Comparison of ENCODE assay signal across 23 cellular contexts in the genomic region with DNA sequence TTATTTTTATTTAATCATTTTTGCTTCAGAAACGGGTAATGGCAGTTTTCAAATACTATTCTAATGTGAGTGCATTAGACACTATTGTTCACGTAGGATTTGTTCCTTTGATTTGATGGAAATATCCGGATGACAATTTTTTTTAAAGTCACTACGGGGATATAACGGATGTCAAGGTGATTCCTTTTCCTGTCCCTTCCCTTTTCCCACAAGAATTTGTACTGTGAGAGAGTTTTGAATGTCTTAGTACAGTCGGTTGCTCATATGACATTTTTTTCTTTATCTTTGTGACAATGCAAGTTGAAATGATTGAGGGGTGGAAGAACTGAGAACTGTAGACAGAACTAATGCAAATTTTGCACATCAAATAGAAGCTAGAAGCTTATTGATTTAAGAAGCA.
"Had no signal": no experiment of that assay in that cellular context is flagged by ENCODE, and none has a peak within 500 bp of the region (broad histone marks: within the 10 kb centered on the region; RNA-seq: fewer than 3 reads in every experiment).

No MANE protein-coding gene starts in this region.

- H3K27ac ChIP-seq: colonic mucosa, coronary artery, dorsolateral prefrontal cortex, epithelial cell of prostate, esophagus muscularis mucosa, esophagus squamous epithelium, foreskin keratinocyte, gastrocnemius medialis, gastroesophageal sphincter, heart left ventricle, heart right ventricle had no signal

- H3K27me3 ChIP-seq: colonic mucosa, dorsolateral prefrontal cortex, esophagus muscularis mucosa, esophagus squamous epithelium, foreskin keratinocyte, gastrocnemius medialis, gastroesophageal sphincter, heart left ventricle, heart right ventricle had no signal

- DNase-seq: colonic mucosa; cortex of kidney; dermis blood vessel endothelial cell; dorsolateral prefrontal cortex; effector CD4-positive, alpha-beta T cell; effector CD8-positive, alpha-beta T cell; effector memory CD4-positive, alpha-beta T cell; effector memory CD8-positive, alpha-beta T cell; endodermal cell; erythroblast; esophagus squamous epithelium; foreskin fibroblast; foreskin keratinocyte; foreskin melanocyte; gastrocnemius medialis; glutamatergic neuron; head of caudate nucleus; heart left ventricle; heart right ventricle had no signal

- H3K9me3 ChIP-seq: colonic mucosa, esophagus squamous epithelium, gastrocnemius medialis had no signal

- H3K36me3 ChIP-seq: colonic mucosa, esophagus muscularis mucosa, esophagus squamous epithelium, gastrocnemius medialis, gastroesophageal sphincter, heart left ventricle, heart right ventricle had no signal

- H3K4me3 ChIP-seq: colonic mucosa, coronary artery, dorsolateral prefrontal cortex, esophagus muscularis mucosa, esophagus squamous epithelium, gastrocnemius medialis, gastroesophageal sphincter, heart left ventricle, heart right ventricle had no signal
